Comparison of ENCODE assay signal across 14 cellular contexts in the genomic region with DNA sequence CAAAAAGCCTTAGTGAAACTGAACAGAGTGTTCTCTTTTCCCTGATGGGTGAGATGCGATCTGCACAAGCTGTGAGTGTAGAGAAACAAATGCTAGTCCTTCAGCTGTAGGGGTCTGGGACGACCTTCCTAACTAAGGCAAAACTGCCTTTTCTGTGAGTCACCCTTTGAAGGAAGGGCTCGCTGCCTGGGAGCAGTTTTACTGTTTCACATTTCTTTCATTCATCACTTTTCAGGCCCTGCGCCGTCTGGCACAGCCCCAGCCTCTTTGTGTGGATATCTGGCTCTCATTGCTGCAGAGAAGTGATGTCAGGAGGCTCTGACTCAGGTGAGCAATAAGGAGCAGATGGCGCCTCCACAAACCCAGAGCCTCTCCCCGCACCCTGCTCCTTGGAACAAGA. TPM values are rescaled to one million over a fixed set of nuclear protein-coding genes. Genes with fewer than 3 reads are reported as not detected.
A peak's percentile ranks its signal among the peaks of the same experiment; 100 is the strongest.
DNase-seq lines count a peak whose midpoint lies in the region; ATAC-seq and TF ChIP-seq lines count a peak whose summit lies in the region.
"Had no signal": no experiment of that assay in that cellular context is flagged by ENCODE, and none has a peak within 500 bp of the region (broad histone marks: within the 10 kb centered on the region; RNA-seq: fewer than 3 reads in every experiment).

No MANE protein-coding gene starts in this region.

- H3K27me3 ChIP-seq in lung (ENCODE audit: control insufficient read depth, insufficient read depth) = no peaks in the 10 kb centered on the region
- H3K27me3 ChIP-seq: right lobe of liver had no signal

- H3K9me3 ChIP-seq in lung (ENCODE audit: control insufficient read depth in 2 of 2, insufficient read depth in 1 of 2, low read length in 1 of 2) = peaks cover 0 to 4% of the 10 kb centered on the region in 2 donors
- H3K9me3 ChIP-seq: right lobe of liver had no signal

- TF ChIP-seq CTCF in MCF 10A (IDR thresholded peaks at IDR 0.05; ENCODE audit: unreplicated experiment) (no peak), lung (IDR thresholded peaks at IDR 0.05; ENCODE audit: control extremely low read depth, extremely low read depth) (no peak)

- H3K27ac ChIP-seq in lung (ENCODE audit: low read depth in 1 of 2, low read length in 1 of 2) = no peak overlapping the region
- H3K27ac ChIP-seq: KMS-11, right lobe of liver had no signal

- H3K27me3 Mint-ChIP-seq in MCF 10A (ENCODE audit: insufficient read depth, unreplicated experiment) = no peaks in the 10 kb centered on the region

- H3K27ac Mint-ChIP-seq in MCF 10A (ENCODE audit: low read depth, unreplicated experiment) = peak overlapping the region; percentile 67
- H3K27ac Mint-ChIP-seq: B cell; stimulated activated naive CD8-positive, alpha-beta T cell treated with anti-CD3 and anti-CD28 coated beads, Interleukin-15, Interleukin-2, amounts not matched to agents 100 ng/mL and 50 ng/mL, for 24 hours had no signal

- CTCF ChIA-PET in MCF 10A (lab: Yijun Ruan, JAX) = interaction anchor here (0.6 to 1.1 kb wide), 2 partner anchors 50 to 1182 kb away, joined by 3 to 4 read pairs; no protein-coding TSS in a partner anchor

- POLR2A ChIA-PET in MCF 10A (lab: Yijun Ruan, JAX) = interaction anchor here (1.2 to 2.3 kb wide), 4 partner anchors 9 to 149 kb away, joined by 4 to 7 read pairs (median 5); no protein-coding TSS in a partner anchor

- peak; percentile 22 for ATAC-seq in left ventricle myocardium superior
- ATAC-seq in Right ventricle myocardium inferior = no peak
- ATAC-seq in lung (ENCODE audit: insufficient read depth, low FRiP score) = peak; percentile 58
- no peak for ATAC-seq in GM18519 (IDR thresholded peaks at IDR 0.05; ENCODE audit: low FRiP score, unreplicated experiment)
- ATAC-seq in HG03354 (IDR thresholded peaks at IDR 0.05; ENCODE audit: poor library complexity, severe bottlenecking, unreplicated experiment) = no peak
- no peak for ATAC-seq in HG03521 (IDR thresholded peaks at IDR 0.05; ENCODE audit: unreplicated experiment)
- ATAC-seq: right lobe of liver had no signal

- H3K4me3 ChIP-seq in lung = no peak overlapping the region
- H3K4me3 ChIP-seq: right lobe of liver had no signal

- H3K36me3 ChIP-seq in lung (ENCODE audit: control insufficient read depth in 2 of 2, insufficient read depth in 2 of 2, low read length in 2 of 2) = no peaks in the 10 kb centered on the region
- H3K36me3 ChIP-seq: right lobe of liver had no signal

- peaks cover 16% of the 10 kb centered on the region for H3K36me3 Mint-ChIP-seq in MCF 10A (ENCODE audit: insufficient read depth, unreplicated experiment)

- WGBS in lung, 2 donors = 63 to 75% methylated on average over 7 of the region's 7 CpGs

- DNase-seq in left ventricle myocardium superior (peak; percentile 34), Right ventricle myocardium inferior (ENCODE audit: missing footprints) (no peak), MCF 10A (ENCODE audit: unreplicated experiment) (peak; percentile 94), lung (ENCODE audit: low spot score) (peak; percentile 59), SKM-1 treated with dmso at 0.1 percent for 144 hours (lab: John Stamatoyannopoulos, UW; ENCODE audit: unreplicated experiment) (no peak)
- DNase-seq: activated CD4-positive, alpha-beta T cell treated with anti-CD3 and anti-CD28 coated beads, Interleukin-2, amount 50 U/mL, for 1 hour; OCI-M1; right lobe of liver had no signal

- intact Hi-C loops in left ventricle myocardium superior (cut with micrococcal nuclease) (no loop called here), Right ventricle myocardium inferior (cut with DNase I) (no loop called here), MCF 10A (cut with micrococcal nuclease) (loop anchor here (5.0 to 10.0 kb wide), 2 partner anchors 149 to 197 kb away; no protein-coding TSS in a partner anchor)

- no peaks in the 10 kb centered on the region for H3K4me1 ChIP-seq in lung (ENCODE audit: control insufficient read depth in 2 of 2, insufficient read depth in 2 of 2, low read length in 2 of 2)
- H3K4me1 ChIP-seq: right lobe of liver had no signal

- H3K9me3 Mint-ChIP-seq in MCF 10A (ENCODE audit: unreplicated experiment) = peaks cover 3% of the 10 kb centered on the region
- H3K9me3 Mint-ChIP-seq: stimulated activated naive CD8-positive, alpha-beta T cell treated with anti-CD3 and anti-CD28 coated beads, Interleukin-15, Interleukin-2, amounts not matched to agents 100 ng/mL and 50 ng/mL, for 24 hours had no signal

- H3K4me1 Mint-ChIP-seq in MCF 10A (ENCODE audit: insufficient read depth, unreplicated experiment) = peaks cover 27% of the 10 kb centered on the region
- H3K4me1 Mint-ChIP-seq: B cell had no signal

- peak overlapping the region; percentile 51 for H3K4me3 Mint-ChIP-seq in MCF 10A (ENCODE audit: unreplicated experiment)
- H3K4me3 Mint-ChIP-seq: B cell; stimulated activated naive CD8-positive, alpha-beta T cell treated with anti-CD3 and anti-CD28 coated beads, Interleukin-15, Interleukin-2, amounts not matched to agents 100 ng/mL and 50 ng/mL, for 24 hours had no signal

- BruUV-seq in MCF 10A (replicated peaks; lab: Mats Ljungman, UMichigan) = no TSS peak

RNA-seq across cellular contexts. Expression of gene HS3ST3A1, which starts 57.4 kb away (rescaled TPM):
- total RNA-seq in left ventricle myocardium superior (0.57 TPM), Right ventricle myocardium inferior (0.57 TPM), MCF 10A (2022) (7.3 and 10.4 TPM in 2 replicates), lung (1 to 10 TPM; 3.8 to 8.0 TPM)
- 1 to 10 TPM in 1 of 2 donors, under 1 TPM in 1; 0.18 to 7.4 TPM for polyA plus RNA-seq in lung

Comparison
In these comparisons a context has a peak if more than half of its experiments do, and no peak if none do; other contexts are left out.
1. ATAC-seq: peak in left ventricle myocardium superior (single experiment) and lung (single experiment); none in Right ventricle myocardium inferior (single experiment), GM18519 (single experiment), HG03354 (single experiment) and HG03521 (single experiment).
2. DNase-seq: peak in left ventricle myocardium superior (single experiment), MCF 10A (single experiment) and lung (single experiment); none in Right ventricle myocardium inferior (single experiment) and SKM-1 treated with dmso at 0.1 percent for 144 hours (single experiment).